Comparison of ENCODE assay signal across 8 cellular contexts in genomic region chr10:79070091-79070610, GRCh38. TPM values are rescaled to one million over a fixed set of nuclear protein-coding genes. Genes with fewer than 3 reads are reported as not detected.
DNase-seq lines count a peak whose midpoint lies in the region; ATAC-seq and TF ChIP-seq lines count a peak whose summit lies in the region.

No MANE protein-coding gene starts in this region.

- H3K9me3 ChIP-seq in DND-41 (ENCODE audit: insufficient read depth, low read length, severe bottlenecking), result no peaks in the 10 kb centered on the region
- H3K9me3 ChIP-seq in OCI-LY3 (ENCODE audit: insufficient read depth, low read length), result no peaks in the 10 kb centered on the region
- H3K9me3 ChIP-seq in effector memory CD4-positive, alpha-beta T cell (ENCODE audit: control insufficient read depth, low read length), result no peaks in the 10 kb centered on the region
- H3K9me3 ChIP-seq in vagina, result no peaks in the 10 kb centered on the region

- intact Hi-C loops in vagina (cut with DNase I), result loop anchor here (5.0 kb wide), 1 partner anchor 72 kb away; no protein-coding TSS in a partner anchor

- H3K79me1 ChIP-seq in mesendoderm (ENCODE audit: low read length), result peaks cover 18% of the 10 kb centered on the region

- peak overlapping the region; percentile 65 for H3K4ac ChIP-seq in mesendoderm (ENCODE audit: low read depth, low read length)

- H2AK5ac ChIP-seq in mesendoderm (ENCODE audit: low read length), result no peak overlapping the region

- H3K4me2 ChIP-seq in DND-41 (ENCODE audit: insufficient read depth, low read length) (peak overlapping the region; percentile 81), OCI-LY3 (ENCODE audit: low read length) (peak overlapping the region; percentile 77), mesendoderm (ENCODE audit: low read length) (peak overlapping the region; percentile 28)

- H3K9ac ChIP-seq in DND-41 (ENCODE audit: low read depth, low read length) (peak overlapping the region; percentile 61), OCI-LY3 (ENCODE audit: low read length) (no peak overlapping the region), mesendoderm (ENCODE audit: low read length) (peak overlapping the region; percentile 98)

- H3K18ac ChIP-seq in mesendoderm (ENCODE audit: low read length), result peak overlapping the region; percentile 95

- TF ChIP-seq POLR2A in vagina (IDR thresholded peaks at IDR 0.05), result no peak

- H4K20me1 ChIP-seq in DND-41 (ENCODE audit: insufficient read depth, low read length) (peaks cover 46% of the 10 kb centered on the region), OCI-LY3 (ENCODE audit: insufficient read depth, low read length) (peaks cover 22% of the 10 kb centered on the region; the same call in 1 of the 2 replicates)

- DNase-seq in DND-41, result no peak
- DNase-seq in effector memory CD4-positive, alpha-beta T cell, result no peak
- DNase-seq in mesendoderm, result peak; percentile 52
- DNase-seq in vagina (ENCODE audit: extremely low spot score in 2 of 2), result no peak
- DNase-seq in NK-92 treated with Interleukin-12 subunit alpha and Interleukin-12 subunit beta, amount 100 ng/mL, for 24 hours (lab: John Stamatoyannopoulos, UW), result no peak
- no peak for DNase-seq in Kasumi-1 (lab: John Stamatoyannopoulos, UW)

- no peak overlapping the region for H2BK5ac ChIP-seq in mesendoderm (ENCODE audit: low read length)

- H3K36me3 ChIP-seq in DND-41 (ENCODE audit: insufficient read depth, low read length), result no peaks in the 10 kb centered on the region
- H3K36me3 ChIP-seq in OCI-LY3 (replicated peaks; ENCODE audit: low read depth, low read length), result no peaks in the 10 kb centered on the region
- H3K36me3 ChIP-seq in effector memory CD4-positive, alpha-beta T cell (ENCODE audit: control insufficient read depth, insufficient read depth, low read length), result no peaks in the 10 kb centered on the region
- H3K36me3 ChIP-seq in mesendoderm (ENCODE audit: control insufficient read depth, insufficient read depth, low read length), result no peaks in the 10 kb centered on the region
- H3K36me3 ChIP-seq in vagina, result no peaks in the 10 kb centered on the region

- peak overlapping the region; percentile 47; the same call in 1 of the 2 replicates for H2AFZ ChIP-seq in DND-41 (ENCODE audit: low read depth, low read length)
- H2AFZ ChIP-seq in OCI-LY3 (ENCODE audit: low read depth, low read length), result no peak overlapping the region

- H3K4me1 ChIP-seq in DND-41 (ENCODE audit: insufficient read depth, low read length) (peaks cover 41% of the 10 kb centered on the region), OCI-LY3 (ENCODE audit: low read length) (peaks cover 8% of the 10 kb centered on the region), mesendoderm (ENCODE audit: control insufficient read depth, low read depth, low read length) (peaks cover 23% of the 10 kb centered on the region), vagina (peaks cover 48% of the 10 kb centered on the region)
- H3K4me1 ChIP-seq in effector memory CD4-positive, alpha-beta T cell (ENCODE audit: control insufficient read depth, insufficient read depth, low read length, poor library complexity, severe bottlenecking), result peaks cover 19% of the 10 kb centered on the region

- peak overlapping the region; percentile 69 for H2BK120ac ChIP-seq in mesendoderm (ENCODE audit: low read depth, low read length)

- H3K79me2 ChIP-seq in DND-41 (ENCODE audit: insufficient read depth, low read length), result peaks cover 58% of the 10 kb centered on the region
- no peaks in the 10 kb centered on the region for H3K79me2 ChIP-seq in OCI-LY3 (ENCODE audit: low read length)
- H3K79me2 ChIP-seq in mesendoderm (ENCODE audit: control insufficient read depth, insufficient read depth, low read length), result peaks cover 59% of the 10 kb centered on the region

- TF ChIP-seq CTCF in DND-41 (IDR thresholded peaks at IDR 0.05; ENCODE audit: borderline replicate concordance, extremely low read depth, low read length, poor library complexity, severe bottlenecking) (no peak), OCI-LY3 (IDR thresholded peaks at IDR 0.05; ENCODE audit: low read depth, low read length) (no peak), vagina (IDR thresholded peaks at IDR 0.05) (no peak)

- peak; percentile 3; the same call in 2 of the 3 replicates for ATAC-seq in DND-41 (ENCODE audit: insufficient read depth, low read depth)
- no peak for ATAC-seq in GM21825 (IDR thresholded peaks at IDR 0.05; ENCODE audit: unreplicated experiment)

- peak overlapping the region; percentile 99 for H3K56ac ChIP-seq in mesendoderm (ENCODE audit: low read length)

- WGBS in mesendoderm (ENCODE audit: extremely low coverage, insufficient coverage, low lambda C conversion rate), result no CpG with 5 or more reads among the region's 54 CpGs

- H3K23ac ChIP-seq in mesendoderm (ENCODE audit: low read length), result peak overlapping the region; percentile 97

- H3K27ac ChIP-seq in DND-41 (ENCODE audit: low read length) (peak overlapping the region; percentile 64), OCI-LY3 (ENCODE audit: low read length) (no peak overlapping the region), mesendoderm (ENCODE audit: low read depth, low read length) (peak overlapping the region; percentile 84), vagina (peak overlapping the region; percentile 97)
- H3K27ac ChIP-seq in effector memory CD4-positive, alpha-beta T cell (ENCODE audit: insufficient read depth, low read length, poor library complexity, severe bottlenecking), result peak overlapping the region; percentile 36

- H3K27me3 ChIP-seq in DND-41 (ENCODE audit: insufficient read depth, low read length, poor library complexity) (no peaks in the 10 kb centered on the region), OCI-LY3 (ENCODE audit: low read depth, low read length) (no peaks in the 10 kb centered on the region), mesendoderm (ENCODE audit: insufficient read depth, low read length, poor library complexity) (no peaks in the 10 kb centered on the region), vagina (no peaks in the 10 kb centered on the region)
- H3K27me3 ChIP-seq in effector memory CD4-positive, alpha-beta T cell (replicated peaks; ENCODE audit: control insufficient read depth, insufficient read depth, low read length, poor library complexity, severe bottlenecking), result no peaks in the 10 kb centered on the region

- no peak overlapping the region for H4K5ac ChIP-seq in mesendoderm (ENCODE audit: low read length)

- no peak overlapping the region for H2BK15ac ChIP-seq in mesendoderm (replicated peaks; ENCODE audit: low read depth)

- peak overlapping the region; percentile 35 to 74; a peak in 3 of 4 replicates for H3K4me3 ChIP-seq in DND-41 (ENCODE audit: low read depth in 1 of 2, low read length in 2 of 2)
- peak overlapping the region; percentile 82 for H3K4me3 ChIP-seq in OCI-LY3 (ENCODE audit: low read length)
- H3K4me3 ChIP-seq in effector memory CD4-positive, alpha-beta T cell (ENCODE audit: insufficient read depth, low read depth, low read length, poor library complexity, severe bottlenecking), result peak overlapping the region; percentile 94
- H3K4me3 ChIP-seq in mesendoderm (ENCODE audit: low read length), result peak overlapping the region; percentile 94
- peak overlapping the region; percentile 72 to 96 for H3K4me3 ChIP-seq in vagina

- H4K8ac ChIP-seq in mesendoderm (ENCODE audit: low read depth, low read length), result no peak overlapping the region

RNA-seq across cellular contexts. Expression of gene ZMIZ1, which starts 1.4 kb away (rescaled TPM):
- 23.7 TPM for polyA plus RNA-seq in mesendoderm (2013, experiment 1 of 2)
- polyA plus RNA-seq in mesendoderm (2013, experiment 2 of 2), result 23.1 TPM
- 61.4 TPM for total RNA-seq in vagina

Comparison
In these comparisons a context has a peak if more than half of its experiments do, and no peak if none do; other contexts are left out.
1. H3K4me2 ChIP-seq: peak in every context shown above with its lines; median percentile 81 in DND-41; 77 in OCI-LY3; 28 in mesendoderm.